Comparison of ENCODE assay signal across 1 cellular context in genomic region chr19:7293795-7294570, GRCh38.
TF ChIP-seq lines count a peak whose summit lies in the region.

TSS of gene INSR (minus strand) at chr19:7294414. CDS start at chr19:7293891, 523 bp downstream.

TF ChIP-seq in H1, 55 proteins besides CTCF, POLR2A, EP300 and RAD21:
- TF ChIP-seq CTBP2 (IDR thresholded peaks at IDR 0.05; ENCODE audit: borderline replicate concordance, insufficient read depth, insufficient read length, low read length), result no peak
- no peak for TF ChIP-seq KDM1A (IDR thresholded peaks at IDR 0.05; ENCODE audit: borderline replicate concordance, low read length)
- peak; percentile 47 for TF ChIP-seq TAF1 (IDR thresholded peaks at IDR 0.05; ENCODE audit: low read depth, low read length)
- no peak for TF ChIP-seq GTF2F1 (IDR thresholded peaks at IDR 0.05; ENCODE audit: borderline replicate concordance, low read depth, low read length)
- TF ChIP-seq TAF7 (optimal IDR thresholded peaks at IDR 0.05; ENCODE audit: borderline replicate concordance, low read depth, low read length), result peak; percentile 59
- peak; percentile 36; the same call in 1 of the 2 replicates for TF ChIP-seq MAX (IDR thresholded peaks at IDR 0.05)
- TF ChIP-seq EZH2 (IDR thresholded peaks at IDR 0.05; ENCODE audit: low read depth, low read length, severe bottlenecking), result no peak
- peak; percentile 73; the same call in 1 of the 2 replicates for TF ChIP-seq YY1 (IDR thresholded peaks at IDR 0.05; ENCODE audit: low read depth, low read length)
- TF ChIP-seq NANOG (IDR thresholded peaks at IDR 0.05; ENCODE audit: insufficient read depth, low read depth, low read length, poor library complexity, severe bottlenecking), result no peak
- peak; percentile 90 for TF ChIP-seq SP1 (IDR thresholded peaks at IDR 0.05; ENCODE audit: low read depth, low read length)
- TF ChIP-seq BACH1 (IDR thresholded peaks at IDR 0.05; ENCODE audit: low read length), result no peak
- TF ChIP-seq TEAD4 (IDR thresholded peaks at IDR 0.05; ENCODE audit: low read depth, low read length), result no peak
- TF ChIP-seq TCF12 (IDR thresholded peaks at IDR 0.05; ENCODE audit: low read depth, low read length), result 0 out of 2 replicates have a peak, but pooled peaks have one; percentile 36
- TF ChIP-seq SAP30 (IDR thresholded peaks at IDR 0.05; ENCODE audit: insufficient read depth, insufficient replicate concordance, low read length), result no peak
- no peak for TF ChIP-seq JUN (IDR thresholded peaks at IDR 0.05; ENCODE audit: low read depth, low read length)
- no peak for TF ChIP-seq CHD2 (IDR thresholded peaks at IDR 0.05; ENCODE audit: low read length)
- TF ChIP-seq SIRT6 (IDR thresholded peaks at IDR 0.05; ENCODE audit: low read length), result no peak
- no peak for TF ChIP-seq ATF3 (IDR thresholded peaks at IDR 0.05; ENCODE audit: insufficient read depth, low read depth, low read length)
- peak; percentile 62; the same call in 1 of the 2 replicates for TF ChIP-seq RBBP5 (IDR thresholded peaks at IDR 0.05; ENCODE audit: borderline replicate concordance, low read depth, low read length)
- TF ChIP-seq SIN3A (conservative IDR thresholded peaks at IDR 0.05 in 1 of 2, IDR thresholded peaks at IDR 0.05 in 1 of 2; ENCODE audit: low read depth in 1 of 2, low read length in 2 of 2), result 0 out of 4 replicates have a peak, but pooled peaks have one; percentile 41 to 68
- no peak for TF ChIP-seq POLR2AphosphoS5 (IDR thresholded peaks at IDR 0.05; ENCODE audit: low read depth, low read length)
- no peak for TF ChIP-seq RNF2 (IDR thresholded peaks at IDR 0.05; ENCODE audit: borderline replicate concordance, low read depth, low read length, missing control alignments, poor library complexity, severe bottlenecking)
- no peak for TF ChIP-seq NRF1 (IDR thresholded peaks at IDR 0.05; ENCODE audit: low read depth, low read length)
- 0 out of 2 replicates have a peak, but pooled peaks have one; percentile 14 for TF ChIP-seq E2F6 (IDR thresholded peaks at IDR 0.05)
- no peak for TF ChIP-seq TBP (IDR thresholded peaks at IDR 0.05; ENCODE audit: low read depth, low read length)
- 0 out of 4 replicates have a peak, but pooled peaks of 1 of the 2 experiments have one; percentile 37 for TF ChIP-seq HDAC2 (IDR thresholded peaks at IDR 0.05; ENCODE audit: borderline replicate concordance in 1 of 2, low read depth in 2 of 2, low read length in 2 of 2)
- TF ChIP-seq MAFK (IDR thresholded peaks at IDR 0.05; ENCODE audit: low read depth, low read length), result no peak
- 0 out of 2 replicates have a peak, but pooled peaks have one; percentile 20 for TF ChIP-seq CREB1 (IDR thresholded peaks at IDR 0.05)
- peak; percentile 23 for TF ChIP-seq PHF8 (conservative IDR thresholded peaks at IDR 0.05; ENCODE audit: low read depth, low read length)
- TF ChIP-seq KDM5A (IDR thresholded peaks at IDR 0.05; ENCODE audit: low read length), result no peak
- TF ChIP-seq HDAC6 (IDR thresholded peaks at IDR 0.05; ENCODE audit: low read depth, low read length), result no peak
- TF ChIP-seq USF2 (IDR thresholded peaks at IDR 0.05; ENCODE audit: low read length), result no peak
- no peak for TF ChIP-seq SUZ12 (IDR thresholded peaks at IDR 0.05; ENCODE audit: low read length)
- TF ChIP-seq EGR1 (IDR thresholded peaks at IDR 0.05; ENCODE audit: borderline replicate concordance, low read depth, low read length), result peak; percentile 48; the same call in 1 of the 2 replicates
- TF ChIP-seq KDM4A (IDR thresholded peaks at IDR 0.05; ENCODE audit: low read depth, low read length, severe bottlenecking), result peak; percentile 80
- no peak for TF ChIP-seq ZNF274 (IDR thresholded peaks at IDR 0.05; ENCODE audit: borderline replicate concordance, extremely low read depth, low read length)
